1 cellular context compared by ENCODE assay signal in the genomic region with DNA sequence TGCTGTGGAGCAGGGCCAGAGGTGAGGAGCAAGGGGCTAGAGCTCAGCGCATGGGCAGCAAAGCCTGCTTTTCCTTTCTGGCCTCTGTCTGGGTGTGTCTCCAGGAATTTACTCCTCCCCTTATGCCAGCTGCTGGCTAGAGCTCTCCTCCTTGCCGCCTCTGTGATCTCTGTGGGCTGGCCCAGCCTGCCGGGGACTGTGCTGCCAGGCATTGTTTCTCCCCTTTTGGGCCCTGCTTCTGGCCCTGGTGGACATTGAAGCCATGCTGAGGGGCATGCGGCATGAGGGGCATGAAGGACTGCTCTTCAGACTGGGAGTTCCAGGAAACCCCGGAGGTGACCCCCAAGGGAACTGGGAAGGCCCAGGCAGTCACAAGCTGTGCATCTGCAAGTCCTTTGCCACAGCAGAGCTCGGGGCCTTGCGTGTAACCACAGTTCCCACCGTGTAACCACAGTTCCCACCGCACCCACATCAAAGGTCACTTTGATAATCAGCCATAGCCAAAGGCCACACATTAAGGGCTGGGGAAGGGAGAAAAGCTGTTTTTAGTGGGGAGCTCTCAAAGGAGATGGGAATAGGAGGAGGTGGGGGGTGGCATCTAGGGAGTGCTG.
TF ChIP-seq lines count a peak whose summit lies in the region.

No MANE protein-coding gene starts in this region.

TF ChIP-seq in GM23338, 12 proteins besides CTCF, POLR2A, EP300 and RAD21 (continued from another document):
- TF ChIP-seq, protein P1, sequence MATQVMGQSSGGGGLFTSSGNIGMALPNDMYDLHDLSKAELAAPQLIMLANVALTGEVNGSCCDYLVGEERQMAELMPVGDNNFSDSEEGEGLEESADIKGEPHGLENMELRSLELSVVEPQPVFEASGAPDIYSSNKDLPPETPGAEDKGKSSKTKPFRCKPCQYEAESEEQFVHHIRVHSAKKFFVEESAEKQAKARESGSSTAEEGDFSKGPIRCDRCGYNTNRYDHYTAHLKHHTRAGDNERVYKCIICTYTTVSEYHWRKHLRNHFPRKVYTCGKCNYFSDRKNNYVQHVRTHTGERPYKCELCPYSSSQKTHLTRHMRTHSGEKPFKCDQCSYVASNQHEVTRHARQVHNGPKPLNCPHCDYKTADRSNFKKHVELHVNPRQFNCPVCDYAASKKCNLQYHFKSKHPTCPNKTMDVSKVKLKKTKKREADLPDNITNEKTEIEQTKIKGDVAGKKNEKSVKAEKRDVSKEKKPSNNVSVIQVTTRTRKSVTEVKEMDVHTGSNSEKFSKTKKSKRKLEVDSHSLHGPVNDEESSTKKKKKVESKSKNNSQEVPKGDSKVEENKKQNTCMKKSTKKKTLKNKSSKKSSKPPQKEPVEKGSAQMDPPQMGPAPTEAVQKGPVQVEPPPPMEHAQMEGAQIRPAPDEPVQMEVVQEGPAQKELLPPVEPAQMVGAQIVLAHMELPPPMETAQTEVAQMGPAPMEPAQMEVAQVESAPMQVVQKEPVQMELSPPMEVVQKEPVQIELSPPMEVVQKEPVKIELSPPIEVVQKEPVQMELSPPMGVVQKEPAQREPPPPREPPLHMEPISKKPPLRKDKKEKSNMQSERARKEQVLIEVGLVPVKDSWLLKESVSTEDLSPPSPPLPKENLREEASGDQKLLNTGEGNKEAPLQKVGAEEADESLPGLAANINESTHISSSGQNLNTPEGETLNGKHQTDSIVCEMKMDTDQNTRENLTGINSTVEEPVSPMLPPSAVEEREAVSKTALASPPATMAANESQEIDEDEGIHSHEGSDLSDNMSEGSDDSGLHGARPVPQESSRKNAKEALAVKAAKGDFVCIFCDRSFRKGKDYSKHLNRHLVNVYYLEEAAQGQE (IDR thresholded peaks at IDR 0.05; ENCODE audit: unreplicated experiment), result no peak
- TF ChIP-seq EZH2 (IDR thresholded peaks at IDR 0.05; ENCODE audit: low read depth, unreplicated experiment) (no peak), STAT1 (IDR thresholded peaks at IDR 0.05; ENCODE audit: unreplicated experiment) (no peak), ZNF114 (CRISPR knock-in tag; IDR thresholded peaks at IDR 0.05) (no peak), JUNB (IDR thresholded peaks at IDR 0.05; ENCODE audit: unreplicated experiment) (no peak), EZH2phosphoT487 (IDR thresholded peaks at IDR 0.05; ENCODE audit: unreplicated experiment) (no peak)
